In the genomic region with DNA sequence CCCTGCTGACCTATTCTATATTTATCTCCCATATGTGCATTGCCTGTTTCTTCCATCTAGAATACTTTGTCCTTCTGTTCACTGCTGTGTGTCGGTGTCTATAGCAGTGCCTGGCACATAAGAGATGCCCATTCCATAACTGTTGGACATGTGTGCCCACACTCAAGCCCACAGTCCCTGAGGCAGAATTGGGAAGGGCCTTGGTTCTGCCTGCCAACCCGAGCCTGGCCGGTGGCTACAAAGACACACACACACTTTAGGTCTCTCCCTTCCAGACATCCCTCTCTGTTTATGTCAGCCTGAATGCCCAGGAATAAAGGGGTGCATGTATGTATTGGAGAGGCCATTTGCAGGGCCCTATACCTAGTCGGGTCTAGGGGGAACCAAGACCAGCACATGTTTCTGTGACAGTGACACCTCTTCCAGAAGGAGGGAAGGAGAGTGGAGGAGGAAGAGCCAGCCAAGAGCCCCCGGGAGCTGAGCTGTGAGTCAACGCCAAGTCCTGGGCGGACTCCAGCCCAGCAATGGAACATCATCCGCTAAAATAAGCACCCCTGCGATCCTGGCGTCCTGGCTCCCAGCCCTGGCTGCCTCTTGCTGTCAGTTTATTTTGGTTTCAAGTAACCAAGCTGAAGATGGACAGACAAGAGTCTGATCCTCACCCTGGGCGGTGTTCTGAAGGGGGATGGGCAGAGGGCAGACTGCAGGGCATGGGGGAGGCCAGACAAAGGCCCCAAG, we compare ENCODE assay signal across 14 cellular contexts. TPM values are rescaled to one million over a fixed set of nuclear protein-coding genes. Genes with fewer than 3 reads are reported as not detected.
DNase-seq lines count a peak whose midpoint lies in the region; ATAC-seq and TF ChIP-seq lines count a peak whose summit lies in the region.
"Had no signal": no experiment of that assay in that cellular context is flagged by ENCODE, and none has a peak within 500 bp of the region (broad histone marks: within the 10 kb centered on the region; RNA-seq: fewer than 3 reads in every experiment).

No MANE protein-coding gene starts in this region.

- H3K27me3 Mint-ChIP-seq in activated B cell treated with CpG ODN at 0.5 μM for 24 hours, result peaks cover 41% of the 10 kb centered on the region
- H3K27me3 Mint-ChIP-seq: CD4-positive, alpha-beta T cell had no signal

- no peaks in the 10 kb centered on the region for H3K27me3 ChIP-seq in prostate gland (replicated peaks; ENCODE audit: insufficient read depth)
- no peaks in the 10 kb centered on the region for H3K27me3 ChIP-seq in effector memory CD4-positive, alpha-beta T cell (replicated peaks; ENCODE audit: control insufficient read depth, insufficient read depth, low read length, poor library complexity, severe bottlenecking)

- peak overlapping the region; percentile 42 for H3K27ac Mint-ChIP-seq in activated B cell treated with CpG ODN at 0.5 μM for 24 hours
- H3K27ac Mint-ChIP-seq: CD4-positive, alpha-beta T cell; progenitor cell of endocrine pancreas had no signal

- intact Hi-C loops in activated B cell treated with CpG ODN at 0.5 μM for 24 hours (cut with micrococcal nuclease), result no loop called here
- intact Hi-C loops in prostate gland (cut with DNase I), result no loop called here

- H3K9me3 ChIP-seq in prostate gland, result no peaks in the 10 kb centered on the region
- no peaks in the 10 kb centered on the region for H3K9me3 ChIP-seq in effector memory CD4-positive, alpha-beta T cell (ENCODE audit: control insufficient read depth, low read length)

- H3K4me1 Mint-ChIP-seq in activated B cell treated with CpG ODN at 0.5 μM for 24 hours, result peaks cover 34% of the 10 kb centered on the region

- no peaks in the 10 kb centered on the region for H3K9me3 Mint-ChIP-seq in activated B cell treated with CpG ODN at 0.5 μM for 24 hours

- H3K4me3 Mint-ChIP-seq in activated B cell treated with CpG ODN at 0.5 μM for 24 hours, result no peak overlapping the region
- H3K4me3 Mint-ChIP-seq: CD4-positive, alpha-beta T cell had no signal

- TF ChIP-seq CTCF in activated B cell treated with CpG ODN at 0.5 μM for 24 hours (IDR thresholded peaks at IDR 0.05), result no peak
- no peak for TF ChIP-seq CTCF in fibroblast of mammary gland (conservative IDR thresholded peaks at IDR 0.05; ENCODE audit: control insufficient read depth, insufficient read depth, low read depth, low read length)
- no peak for TF ChIP-seq CTCF in prostate gland (IDR thresholded peaks at IDR 0.05)

- no peak overlapping the region for H3K4me3 ChIP-seq in fibroblast of mammary gland (ENCODE audit: control insufficient read depth, low read depth, low read length)
- H3K4me3 ChIP-seq in prostate gland, result no peak overlapping the region
- no peak overlapping the region for H3K4me3 ChIP-seq in effector memory CD4-positive, alpha-beta T cell (ENCODE audit: insufficient read depth, low read depth, low read length, poor library complexity, severe bottlenecking)

- 47% methylated on average over 11 of the region's 11 CpGs for WGBS in prostate gland

- POLR2A ChIA-PET in activated B cell treated with CpG ODN at 0.5 μM for 24 hours (lab: Charles Lee), result no interaction called here

- TF ChIP-seq POLR2A in prostate gland (IDR thresholded peaks at IDR 0.05), result no peak

- no peak for ATAC-seq in activated B cell treated with CpG ODN at 0.5 μM for 24 hours (ENCODE audit: low read depth)

- H3K36me3 ChIP-seq in prostate gland, result no peaks in the 10 kb centered on the region
- no peaks in the 10 kb centered on the region for H3K36me3 ChIP-seq in effector memory CD4-positive, alpha-beta T cell (ENCODE audit: control insufficient read depth, insufficient read depth, low read length)

- H3K27ac ChIP-seq in prostate gland, result peak overlapping the region; percentile 34 to 47
- H3K27ac ChIP-seq in effector memory CD4-positive, alpha-beta T cell (ENCODE audit: insufficient read depth, low read length, poor library complexity, severe bottlenecking), result no peak overlapping the region

- CTCF ChIA-PET in activated B cell treated with CpG ODN at 0.5 μM for 24 hours (lab: Charles Lee), result interaction anchor here (2.7 kb wide), 1 partner anchor 41 kb away, joined by 8 read pairs; no protein-coding TSS in a partner anchor

- H3K36me3 Mint-ChIP-seq in activated B cell treated with CpG ODN at 0.5 μM for 24 hours (ENCODE audit: low read depth), result no peaks in the 10 kb centered on the region

- DNase-seq in GM03348 (ENCODE audit: low spot score) (peak; percentile 48), activated B cell treated with CpG ODN at 0.5 μM for 24 hours (no peak), fibroblast of mammary gland (ENCODE audit: low read depth) (peak; percentile 29), prostate gland (ENCODE audit: low spot score) (no peak), NCI-H524 (lab: John Stamatoyannopoulos, UW) (no peak), kidney glomerular epithelial cell (lab: John Stamatoyannopoulos, UW) (no peak), NCI-H748 treated with DMSO at 0.1 percent for 48 hours (lab: John Stamatoyannopoulos, UW) (no peak)
- DNase-seq in effector memory CD4-positive, alpha-beta T cell, result no peak
- DNase-seq: CD4-positive, alpha-beta T cell; erythroblast; NCI-H1436; OCI-M1 had no signal

- H3K4me1 ChIP-seq in prostate gland (replicated peaks), result no peaks in the 10 kb centered on the region
- H3K4me1 ChIP-seq in effector memory CD4-positive, alpha-beta T cell (ENCODE audit: control insufficient read depth, insufficient read depth, low read length, poor library complexity, severe bottlenecking), result peaks cover 14% of the 10 kb centered on the region

RNA-seq across cellular contexts. Expression of gene ASB2, which starts 4.3 kb away (rescaled TPM):
- total RNA-seq in activated B cell treated with CpG ODN at 0.5 μM for 24 hours (2.7 and 3.1 TPM in 2 replicates), prostate gland (10 to 100 TPM; 10.3 to 17.4 TPM)
- total RNA-seq: progenitor cell of endocrine pancreas had no signal

RNA-seq across cellular contexts. Expression of gene CCDC197, which starts 16.5 kb away (rescaled TPM):
- not detected in 2 replicates for total RNA-seq in activated B cell treated with CpG ODN at 0.5 μM for 24 hours
- not detected for total RNA-seq in prostate gland
- total RNA-seq: CD4-positive, alpha-beta T cell; HT-29; progenitor cell of endocrine pancreas had no signal

RNA-seq across cellular contexts. Expression of gene OTUB2, which starts 45.5 kb away (rescaled TPM):
- total RNA-seq in activated B cell treated with CpG ODN at 0.5 μM for 24 hours (0.12 TPM in 1 of 2 replicates, not detected in the other), prostate gland (1 to 10 TPM; 1.5 to 3.0 TPM)
- total RNA-seq: CD4-positive, alpha-beta T cell had no signal

RNA-seq across cellular contexts. Expression of gene FAM181A, which starts 53.5 kb away (rescaled TPM):
- total RNA-seq in activated B cell treated with CpG ODN at 0.5 μM for 24 hours, result not detected in 2 replicates
- 1 to 10 TPM in 1 of 2 donors, not detected in 1; 3.1 TPM for total RNA-seq in prostate gland
- total RNA-seq: CD4-positive, alpha-beta T cell; HT-29; progenitor cell of endocrine pancreas had no signal

Comparison
In these comparisons a context has a peak if more than half of its experiments do, and no peak if none do; other contexts are left out.
1. DNase-seq: peak in GM03348 (single experiment) and fibroblast of mammary gland (single experiment); none in activated B cell treated with CpG ODN at 0.5 μM for 24 hours (single experiment), prostate gland (single experiment), effector memory CD4-positive, alpha-beta T cell (0 of 3), NCI-H524 (0 of 2), kidney glomerular epithelial cell (single experiment) and NCI-H748 treated with DMSO at 0.1 percent for 48 hours (single experiment).